ENCODE assay signal across 13 cellular contexts in genomic region chr14:28264306-28264705, GRCh38.
"Had no signal": no experiment of that assay in that cellular context is flagged by ENCODE, and none has a peak within 500 bp of the region (broad histone marks: within the 10 kb centered on the region; RNA-seq: fewer than 3 reads in every experiment).

No MANE protein-coding gene starts in this region.

- H3K4me3 ChIP-seq: colonic mucosa, lung, skin epidermis, tibial artery, vagina had no signal

- DNase-seq: activated CD4-positive, alpha-beta T cell treated with anti-CD3 and anti-CD28 coated beads, Interleukin-2, amount 50 U/mL, for 4 hours; activated CD8-positive, alpha-beta memory T cell treated with anti-CD3 and anti-CD28 coated beads, Interleukin-2, amount 10 ng/mL, durations not matched to agents 7 days and 5 days; activated effector memory CD4-positive, alpha-beta T cell treated with Interleukin-2 at 50 U/mL for 16 hours; activated T-cell treated with anti-CD3 and anti-CD28 coated beads, Interleukin-2, amount 50 U/mL, for 24 hours; colonic mucosa; effector CD8-positive, alpha-beta T cell; naive B cell; retina; tibial artery had no signal

- H3K27ac ChIP-seq: colonic mucosa, parathyroid adenoma, skin epidermis, tibial artery, vagina had no signal

- H3K27me3 ChIP-seq: colonic mucosa, tibial artery, vagina had no signal
